Comparison of ENCODE assay signal across 1 cellular context in the genomic region with DNA sequence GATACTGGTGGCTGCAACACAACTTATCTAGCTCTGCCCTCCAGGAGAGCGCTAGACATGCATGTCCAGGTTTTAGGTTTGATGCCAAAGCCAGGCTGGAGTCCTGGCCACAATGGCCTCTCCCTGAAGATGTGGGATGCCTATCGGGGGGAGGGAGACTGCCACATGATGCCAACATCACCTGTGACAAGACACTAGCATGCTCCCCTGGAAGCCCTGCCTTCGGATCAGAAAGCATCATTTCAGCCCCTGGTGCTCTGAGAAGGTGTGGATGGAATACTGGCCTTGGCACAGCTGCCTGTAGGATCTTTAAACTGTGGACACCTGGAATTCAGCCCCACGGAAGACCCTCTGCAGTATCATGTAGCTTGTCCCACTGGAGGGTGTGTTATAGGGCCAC.
TF ChIP-seq lines count a peak whose summit lies in the region.

No MANE protein-coding gene starts in this region.

TF ChIP-seq in H1, 55 proteins besides CTCF, POLR2A, EP300 and RAD21 (continued from another document):
- TF ChIP-seq, protein P1, sequence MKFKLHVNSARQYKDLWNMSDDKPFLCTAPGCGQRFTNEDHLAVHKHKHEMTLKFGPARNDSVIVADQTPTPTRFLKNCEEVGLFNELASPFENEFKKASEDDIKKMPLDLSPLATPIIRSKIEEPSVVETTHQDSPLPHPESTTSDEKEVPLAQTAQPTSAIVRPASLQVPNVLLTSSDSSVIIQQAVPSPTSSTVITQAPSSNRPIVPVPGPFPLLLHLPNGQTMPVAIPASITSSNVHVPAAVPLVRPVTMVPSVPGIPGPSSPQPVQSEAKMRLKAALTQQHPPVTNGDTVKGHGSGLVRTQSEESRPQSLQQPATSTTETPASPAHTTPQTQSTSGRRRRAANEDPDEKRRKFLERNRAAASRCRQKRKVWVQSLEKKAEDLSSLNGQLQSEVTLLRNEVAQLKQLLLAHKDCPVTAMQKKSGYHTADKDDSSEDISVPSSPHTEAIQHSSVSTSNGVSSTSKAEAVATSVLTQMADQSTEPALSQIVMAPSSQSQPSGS (IDR thresholded peaks at IDR 0.05; ENCODE audit: low read length), result no peak
- TF ChIP-seq TBP (IDR thresholded peaks at IDR 0.05; ENCODE audit: low read depth, low read length) (no peak), RXRA (IDR thresholded peaks at IDR 0.05; ENCODE audit: insufficient read depth, low read depth, low read length) (no peak), SIX5 (IDR thresholded peaks at IDR 0.05; ENCODE audit: low read depth, low read length) (no peak), SRF (IDR thresholded peaks at IDR 0.05; ENCODE audit: low read depth, low read length) (no peak), ASH2L (IDR thresholded peaks at IDR 0.05; ENCODE audit: low read length) (no peak)
- TF ChIP-seq, protein P2, sequence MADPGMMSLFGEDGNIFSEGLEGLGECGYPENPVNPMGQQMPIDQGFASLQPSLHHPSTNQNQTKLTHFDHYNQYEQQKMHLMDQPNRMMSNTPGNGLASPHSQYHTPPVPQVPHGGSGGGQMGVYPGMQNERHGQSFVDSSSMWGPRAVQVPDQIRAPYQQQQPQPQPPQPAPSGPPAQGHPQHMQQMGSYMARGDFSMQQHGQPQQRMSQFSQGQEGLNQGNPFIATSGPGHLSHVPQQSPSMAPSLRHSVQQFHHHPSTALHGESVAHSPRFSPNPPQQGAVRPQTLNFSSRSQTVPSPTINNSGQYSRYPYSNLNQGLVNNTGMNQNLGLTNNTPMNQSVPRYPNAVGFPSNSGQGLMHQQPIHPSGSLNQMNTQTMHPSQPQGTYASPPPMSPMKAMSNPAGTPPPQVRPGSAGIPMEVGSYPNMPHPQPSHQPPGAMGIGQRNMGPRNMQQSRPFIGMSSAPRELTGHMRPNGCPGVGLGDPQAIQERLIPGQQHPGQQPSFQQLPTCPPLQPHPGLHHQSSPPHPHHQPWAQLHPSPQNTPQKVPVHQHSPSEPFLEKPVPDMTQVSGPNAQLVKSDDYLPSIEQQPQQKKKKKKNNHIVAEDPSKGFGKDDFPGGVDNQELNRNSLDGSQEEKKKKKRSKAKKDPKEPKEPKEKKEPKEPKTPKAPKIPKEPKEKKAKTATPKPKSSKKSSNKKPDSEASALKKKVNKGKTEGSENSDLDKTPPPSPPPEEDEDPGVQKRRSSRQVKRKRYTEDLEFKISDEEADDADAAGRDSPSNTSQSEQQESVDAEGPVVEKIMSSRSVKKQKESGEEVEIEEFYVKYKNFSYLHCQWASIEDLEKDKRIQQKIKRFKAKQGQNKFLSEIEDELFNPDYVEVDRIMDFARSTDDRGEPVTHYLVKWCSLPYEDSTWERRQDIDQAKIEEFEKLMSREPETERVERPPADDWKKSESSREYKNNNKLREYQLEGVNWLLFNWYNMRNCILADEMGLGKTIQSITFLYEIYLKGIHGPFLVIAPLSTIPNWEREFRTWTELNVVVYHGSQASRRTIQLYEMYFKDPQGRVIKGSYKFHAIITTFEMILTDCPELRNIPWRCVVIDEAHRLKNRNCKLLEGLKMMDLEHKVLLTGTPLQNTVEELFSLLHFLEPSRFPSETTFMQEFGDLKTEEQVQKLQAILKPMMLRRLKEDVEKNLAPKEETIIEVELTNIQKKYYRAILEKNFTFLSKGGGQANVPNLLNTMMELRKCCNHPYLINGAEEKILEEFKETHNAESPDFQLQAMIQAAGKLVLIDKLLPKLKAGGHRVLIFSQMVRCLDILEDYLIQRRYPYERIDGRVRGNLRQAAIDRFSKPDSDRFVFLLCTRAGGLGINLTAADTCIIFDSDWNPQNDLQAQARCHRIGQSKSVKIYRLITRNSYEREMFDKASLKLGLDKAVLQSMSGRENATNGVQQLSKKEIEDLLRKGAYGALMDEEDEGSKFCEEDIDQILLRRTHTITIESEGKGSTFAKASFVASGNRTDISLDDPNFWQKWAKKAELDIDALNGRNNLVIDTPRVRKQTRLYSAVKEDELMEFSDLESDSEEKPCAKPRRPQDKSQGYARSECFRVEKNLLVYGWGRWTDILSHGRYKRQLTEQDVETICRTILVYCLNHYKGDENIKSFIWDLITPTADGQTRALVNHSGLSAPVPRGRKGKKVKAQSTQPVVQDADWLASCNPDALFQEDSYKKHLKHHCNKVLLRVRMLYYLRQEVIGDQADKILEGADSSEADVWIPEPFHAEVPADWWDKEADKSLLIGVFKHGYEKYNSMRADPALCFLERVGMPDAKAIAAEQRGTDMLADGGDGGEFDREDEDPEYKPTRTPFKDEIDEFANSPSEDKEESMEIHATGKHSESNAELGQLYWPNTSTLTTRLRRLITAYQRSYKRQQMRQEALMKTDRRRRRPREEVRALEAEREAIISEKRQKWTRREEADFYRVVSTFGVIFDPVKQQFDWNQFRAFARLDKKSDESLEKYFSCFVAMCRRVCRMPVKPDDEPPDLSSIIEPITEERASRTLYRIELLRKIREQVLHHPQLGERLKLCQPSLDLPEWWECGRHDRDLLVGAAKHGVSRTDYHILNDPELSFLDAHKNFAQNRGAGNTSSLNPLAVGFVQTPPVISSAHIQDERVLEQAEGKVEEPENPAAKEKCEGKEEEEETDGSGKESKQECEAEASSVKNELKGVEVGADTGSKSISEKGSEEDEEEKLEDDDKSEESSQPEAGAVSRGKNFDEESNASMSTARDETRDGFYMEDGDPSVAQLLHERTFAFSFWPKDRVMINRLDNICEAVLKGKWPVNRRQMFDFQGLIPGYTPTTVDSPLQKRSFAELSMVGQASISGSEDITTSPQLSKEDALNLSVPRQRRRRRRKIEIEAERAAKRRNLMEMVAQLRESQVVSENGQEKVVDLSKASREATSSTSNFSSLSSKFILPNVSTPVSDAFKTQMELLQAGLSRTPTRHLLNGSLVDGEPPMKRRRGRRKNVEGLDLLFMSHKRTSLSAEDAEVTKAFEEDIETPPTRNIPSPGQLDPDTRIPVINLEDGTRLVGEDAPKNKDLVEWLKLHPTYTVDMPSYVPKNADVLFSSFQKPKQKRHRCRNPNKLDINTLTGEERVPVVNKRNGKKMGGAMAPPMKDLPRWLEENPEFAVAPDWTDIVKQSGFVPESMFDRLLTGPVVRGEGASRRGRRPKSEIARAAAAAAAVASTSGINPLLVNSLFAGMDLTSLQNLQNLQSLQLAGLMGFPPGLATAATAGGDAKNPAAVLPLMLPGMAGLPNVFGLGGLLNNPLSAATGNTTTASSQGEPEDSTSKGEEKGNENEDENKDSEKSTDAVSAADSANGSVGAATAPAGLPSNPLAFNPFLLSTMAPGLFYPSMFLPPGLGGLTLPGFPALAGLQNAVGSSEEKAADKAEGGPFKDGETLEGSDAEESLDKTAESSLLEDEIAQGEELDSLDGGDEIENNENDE (IDR thresholded peaks at IDR 0.05; ENCODE audit: insufficient replicate concordance, low read length), result no peak
TF ChIP-seq in H1: peak in this region for 0.
